ENCODE assay signal across 8 cellular contexts in genomic region chr11:62546937-62547625, GRCh38. TPM values are rescaled to one million over a fixed set of nuclear protein-coding genes. Genes with fewer than 3 reads are reported as not detected.
DNase-seq lines count a peak whose midpoint lies in the region; ATAC-seq and TF ChIP-seq lines count a peak whose summit lies in the region.

No MANE protein-coding gene starts in this region.

- intact Hi-C loops in breast epithelium (cut with DNase I; ENCODE audit: low total_unique reads) (loop anchor here (10.0 kb wide), 1 partner anchor 122 kb away; no protein-coding TSS in a partner anchor), left lung (cut with DNase I) (no loop called here), tibial artery (cut with DNase I; ENCODE audit: low total_unique reads) (loop anchor here (10.0 kb wide), 1 partner anchor 48 kb away; the partner anchor contains the start of gene TUT1)

- in situ Hi-C loops in ACHN (cut with HindIII; ENCODE audit: low pct_ligation_motif_present, low pct_unique_long_range_greater_than_20kb, low sequenced_read_pairs), result no loop called here

- TF ChIP-seq CTCF in breast epithelium (IDR thresholded peaks at IDR 0.05) (no peak), left lung (IDR thresholded peaks at IDR 0.05) (no peak), tibial artery (IDR thresholded peaks at IDR 0.05) (no peak)

- ATAC-seq in left lung, result peak; percentile 0
- ATAC-seq in GM19452 (IDR thresholded peaks at IDR 0.05; ENCODE audit: unreplicated experiment), result no peak
- ATAC-seq in HG02571 (IDR thresholded peaks at IDR 0.05; ENCODE audit: unreplicated experiment), result no peak

- H3K27ac ChIP-seq in breast epithelium (peak overlapping the region; percentile 96 to 99), left lung (peak overlapping the region; percentile 94 to 96), tibial artery (peak overlapping the region; percentile 98)

- H3K4me1 ChIP-seq in breast epithelium (peaks cover 11 to 32% of the 10 kb centered on the region in 2 donors), left lung (peaks cover 49 to 78% of the 10 kb centered on the region in 2 donors), tibial artery (peaks cover 4 to 76% (median 56%) of the 10 kb centered on the region in 4 donors)

- H3K27me3 ChIP-seq in breast epithelium (no peaks in the 10 kb centered on the region), left lung (peaks cover 0 to 44% of the 10 kb centered on the region in 2 donors), tibial artery (no peaks in the 10 kb centered on the region)

- no peak for TF ChIP-seq POLR2A in breast epithelium (IDR thresholded peaks at IDR 0.05)

- H3K4me3 ChIP-seq in breast epithelium, result peak overlapping the region; percentile 98 to 100 (median 98)
- H3K4me3 ChIP-seq in left lung, result peak overlapping the region; percentile 83 to 95
- peak overlapping the region; percentile 86 to 87 for H3K4me3 ChIP-seq in tibial artery

- H3K36me3 ChIP-seq in breast epithelium (no peaks in the 10 kb centered on the region), left lung (no peaks in the 10 kb centered on the region), tibial artery (peaks cover 0 to 9% (median 0%) of the 10 kb centered on the region in 3 donors)

- H3K9me3 ChIP-seq in breast epithelium (no peaks in the 10 kb centered on the region), left lung (no peaks in the 10 kb centered on the region), tibial artery (no peaks in the 10 kb centered on the region)

- peak; percentile 52 for DNase-seq in ACHN
- peak; percentile 56 for DNase-seq in HuH-7.5 (ENCODE audit: low spot score)
- DNase-seq in breast epithelium (ENCODE audit: low spot score in 2 of 2), result peak in 1 of 2 donors; percentile 60
- no peak for DNase-seq in left lung
- no peak for DNase-seq in tibial artery
- no peak for DNase-seq in COLO829 (ENCODE audit: low spot score)

RNA-seq across cellular contexts. Expression of gene AHNAK, which starts 0.5 kb away (rescaled TPM):
- total RNA-seq in breast epithelium (1,000 to 10,000 TPM in 2 of 3 donors, 100 to 1,000 TPM in 1; 636 to 1,393 (median 1,040) TPM), left lung (100 to 1,000 TPM; 437 to 636 TPM)

RNA-seq across cellular contexts. Expression of gene EEF1G, which starts 26.6 kb away (rescaled TPM):
- total RNA-seq in breast epithelium, result 1,000 to 10,000 TPM; 1,312 to 1,961 (median 1,794) TPM
- total RNA-seq in left lung, result 1,000 to 10,000 TPM in 1 of 2 donors, 100 to 1,000 TPM in 1; 973 to 1,076 TPM

RNA-seq across cellular contexts. Expression of gene TUT1, which starts 44.2 kb away (rescaled TPM):
- total RNA-seq in breast epithelium, result 10 to 100 TPM in 2 of 3 donors, 1 to 10 TPM in 1; 7.7 to 12.1 (median 10.7) TPM
- total RNA-seq in left lung, result 10 to 100 TPM; 12.6 to 19.8 TPM

RNA-seq across cellular contexts. Expression of gene MTA2, which starts 54.6 kb away (rescaled TPM):
- 10 to 100 TPM; 61.3 to 92.8 (median 85.5) TPM for total RNA-seq in breast epithelium
- total RNA-seq in left lung, result 10 to 100 TPM; 67.1 to 86.0 TPM

Comparison
In these comparisons a context has a peak if more than half of its experiments do, and no peak if none do; other contexts are left out.
1. DNase-seq: peak in ACHN (single experiment) and HuH-7.5 (single experiment); none in left lung (0 of 2), tibial artery (0 of 2) and COLO829 (single experiment).
2. intact Hi-C loops: an anchor here in breast epithelium (10.0 kb wide) and tibial artery (10.0 kb wide); none called in left lung.
3. Peak in every context shown above with its lines, with median percentiles within 50 percentile points of each other: H3K27ac ChIP-seq and H3K4me3 ChIP-seq.